Comparison of ENCODE assay signal across 17 cellular contexts in genomic region chr14:24314377-24315193, GRCh38. TPM values are rescaled to one million over a fixed set of nuclear protein-coding genes. Genes with fewer than 3 reads are reported as not detected.
DNase-seq lines count a peak whose midpoint lies in the region; ATAC-seq and TF ChIP-seq lines count a peak whose summit lies in the region.
"Had no signal": no experiment of that assay in that cellular context is flagged by ENCODE, and none has a peak within 500 bp of the region (broad histone marks: within the 10 kb centered on the region; RNA-seq: fewer than 3 reads in every experiment).

No MANE protein-coding gene starts in this region.

- H3K27me3 ChIP-seq in esophagus squamous epithelium (peaks cover 0 to 27% (median 0%) of the 10 kb centered on the region in 4 donors), endodermal cell (ENCODE audit: control insufficient read depth, insufficient read depth, low read length, poor library complexity, severe bottlenecking) (peaks cover 6% of the 10 kb centered on the region)
- H3K27me3 ChIP-seq: brain microvascular endothelial cell had no signal

- H3K9ac ChIP-seq in endodermal cell (ENCODE audit: extremely low read depth, low read length, poor library complexity, severe bottlenecking): no peak overlapping the region

- DNase-seq in activated CD4-positive, alpha-beta T cell treated with anti-CD3 and anti-CD28 coated beads, Interleukin-2, amount 10 ng/mL, durations not matched to agents 7 days and 5 days: no peak
- DNase-seq in activated CD4-positive, alpha-beta T cell treated with anti-CD3 and anti-CD28 coated beads for 1 hour: no peak
- DNase-seq in activated CD4-positive, alpha-beta memory T cell treated with anti-CD3 and anti-CD28 coated beads for 36 hours: no peak
- no peak for DNase-seq in esophagus squamous epithelium (lab: John Stamatoyannopoulos, UW)
- no peak for DNase-seq in endodermal cell
- DNase-seq in occipital lobe (lab: John Stamatoyannopoulos, UW): no peak
- DNase-seq in ecto neural progenitor cell (ENCODE audit: low spot score): no peak
- DNase-seq: brain microvascular endothelial cell, DMS 273 treated with DMSO at 0.1 percent for 48 hours, NCI-H1417 treated with DMSO at 0.1 percent for 48 hours, NCI-H345 had no signal

- WGBS in esophagus squamous epithelium, 2 donors: 12 to 58% methylated on average over 5 of the region's 5 CpGs
- WGBS in endodermal cell (ENCODE audit: insufficient coverage in 1 of 2, insufficient read length in 1 of 2), 2 experiments: 93 to 100% methylated on average over 3 to 5 of the region's 5 CpGs

- H3K36me3 Mint-ChIP-seq in activated CD4-positive, alpha-beta T cell treated with anti-CD3 and anti-CD28 coated beads, Interleukin-2, amount 10 ng/mL, durations not matched to agents 7 days and 5 days (ENCODE audit: low read depth): peaks cover 31% of the 10 kb centered on the region
- peaks cover 10% of the 10 kb centered on the region for H3K36me3 Mint-ChIP-seq in activated CD4-positive, alpha-beta memory T cell treated with anti-CD3 and anti-CD28 coated beads for 36 hours
- H3K36me3 Mint-ChIP-seq in stimulated activated memory B cell treated with anti-CD40 and anti-IgM and Interleukin-4, amounts not matched to agents 10 μg/mL and 1 μg/mL and 100 μg/mL, for 72 hours: peaks cover 4% of the 10 kb centered on the region
- peaks cover 5% of the 10 kb centered on the region for H3K36me3 Mint-ChIP-seq in endodermal cell (ENCODE audit: low read depth)

- POLR2A ChIA-PET in activated CD4-positive, alpha-beta T cell treated with anti-CD3 and anti-CD28 coated beads, Interleukin-2, amount 10 ng/mL, durations not matched to agents 7 days and 5 days (lab: Charles Lee): no interaction called here
- POLR2A ChIA-PET in activated CD4-positive, alpha-beta memory T cell treated with anti-CD3 and anti-CD28 coated beads for 36 hours (lab: Charles Lee): interaction anchor here (0.8 kb wide), 1 partner anchor 122 kb away, joined by 3 read pairs; no protein-coding TSS in a partner anchor

- intact Hi-C loops in activated CD4-positive, alpha-beta memory T cell treated with anti-CD3 and anti-CD28 coated beads for 36 hours (cut with micrococcal nuclease): loop anchor here (5.0 kb wide), 2 partner anchors 118 to 262 kb away; partner anchors contain the start of gene CARMIL3
- intact Hi-C loops in esophagus squamous epithelium (cut with DNase I): no loop called here

- peak overlapping the region; percentile 87 for H3K27ac Mint-ChIP-seq in activated CD4-positive, alpha-beta T cell treated with anti-CD3 and anti-CD28 coated beads, Interleukin-2, amount 10 ng/mL, durations not matched to agents 7 days and 5 days
- H3K27ac Mint-ChIP-seq in activated CD4-positive, alpha-beta memory T cell treated with anti-CD3 and anti-CD28 coated beads for 36 hours: peak overlapping the region; percentile 44
- H3K27ac Mint-ChIP-seq in stimulated activated memory B cell treated with anti-CD40 and anti-IgM and Interleukin-4, amounts not matched to agents 10 μg/mL and 1 μg/mL and 100 μg/mL, for 72 hours: peak overlapping the region; percentile 26
- no peak overlapping the region for H3K27ac Mint-ChIP-seq in endodermal cell
- H3K27ac Mint-ChIP-seq: GM23338 had no signal

- peaks cover 65% of the 10 kb centered on the region for H3K4me1 Mint-ChIP-seq in activated CD4-positive, alpha-beta T cell treated with anti-CD3 and anti-CD28 coated beads, Interleukin-2, amount 10 ng/mL, durations not matched to agents 7 days and 5 days
- peaks cover 60% of the 10 kb centered on the region for H3K4me1 Mint-ChIP-seq in activated CD4-positive, alpha-beta memory T cell treated with anti-CD3 and anti-CD28 coated beads for 36 hours (ENCODE audit: low read depth)
- H3K4me1 Mint-ChIP-seq in stimulated activated memory B cell treated with anti-CD40 and anti-IgM and Interleukin-4, amounts not matched to agents 10 μg/mL and 1 μg/mL and 100 μg/mL, for 72 hours: peaks cover 40% of the 10 kb centered on the region
- H3K4me1 Mint-ChIP-seq in endodermal cell: peaks cover 2% of the 10 kb centered on the region

- H3K4me3 Mint-ChIP-seq in activated CD4-positive, alpha-beta T cell treated with anti-CD3 and anti-CD28 coated beads, Interleukin-2, amount 10 ng/mL, durations not matched to agents 7 days and 5 days: peak overlapping the region; percentile 77
- H3K4me3 Mint-ChIP-seq in activated CD4-positive, alpha-beta memory T cell treated with anti-CD3 and anti-CD28 coated beads for 36 hours: no peak overlapping the region
- no peak overlapping the region for H3K4me3 Mint-ChIP-seq in stimulated activated memory B cell treated with anti-CD40 and anti-IgM and Interleukin-4, amounts not matched to agents 10 μg/mL and 1 μg/mL and 100 μg/mL, for 72 hours
- H3K4me3 Mint-ChIP-seq in endodermal cell: no peak overlapping the region
- H3K4me3 Mint-ChIP-seq: GM23338 had no signal

- CTCF ChIA-PET in activated CD4-positive, alpha-beta T cell treated with anti-CD3 and anti-CD28 coated beads, Interleukin-2, amount 10 ng/mL, durations not matched to agents 7 days and 5 days (lab: Charles Lee): interaction anchor here (1.1 to 9.6 kb wide), 5 partner anchors 13 to 117 kb away, joined by 3 to 136 read pairs (median 6); partner anchors contain the start of genes DHRS1, NOP9 and RIPK3
- CTCF ChIA-PET in activated CD4-positive, alpha-beta memory T cell treated with anti-CD3 and anti-CD28 coated beads for 36 hours (lab: Charles Lee): interaction anchor here (1.3 to 9.9 kb wide), 3 partner anchors 11 to 69 kb away, joined by 4 to 235 read pairs (median 197); partner anchors contain the start of genes ADCY4 and TINF2

- TF ChIP-seq CTCF in esophagus squamous epithelium (IDR thresholded peaks at IDR 0.05): no peak
- TF ChIP-seq CTCF in endodermal cell (conservative IDR thresholded peaks at IDR 0.05): no peak

- H3K9me3 Mint-ChIP-seq in activated CD4-positive, alpha-beta T cell treated with anti-CD3 and anti-CD28 coated beads, Interleukin-2, amount 10 ng/mL, durations not matched to agents 7 days and 5 days: no peaks in the 10 kb centered on the region
- no peaks in the 10 kb centered on the region for H3K9me3 Mint-ChIP-seq in activated CD4-positive, alpha-beta memory T cell treated with anti-CD3 and anti-CD28 coated beads for 36 hours
- no peaks in the 10 kb centered on the region for H3K9me3 Mint-ChIP-seq in stimulated activated memory B cell treated with anti-CD40 and anti-IgM and Interleukin-4, amounts not matched to agents 10 μg/mL and 1 μg/mL and 100 μg/mL, for 72 hours
- no peaks in the 10 kb centered on the region for H3K9me3 Mint-ChIP-seq in endodermal cell
- H3K9me3 Mint-ChIP-seq: GM23338; stimulated activated naive CD8-positive, alpha-beta T cell treated with anti-CD3 and anti-CD28 coated beads, Interleukin-15, Interleukin-2, amounts not matched to agents 100 ng/mL and 50 ng/mL, for 24 hours had no signal

- H3K9me3 ChIP-seq in esophagus squamous epithelium (no peaks in the 10 kb centered on the region), endodermal cell (ENCODE audit: control insufficient read depth, low read length) (no peaks in the 10 kb centered on the region)

- TF ChIP-seq POLR2A in esophagus squamous epithelium (IDR thresholded peaks at IDR 0.05): no peak

- peaks cover 2% of the 10 kb centered on the region for H3K27me3 Mint-ChIP-seq in activated CD4-positive, alpha-beta T cell treated with anti-CD3 and anti-CD28 coated beads, Interleukin-2, amount 10 ng/mL, durations not matched to agents 7 days and 5 days
- H3K27me3 Mint-ChIP-seq in activated CD4-positive, alpha-beta memory T cell treated with anti-CD3 and anti-CD28 coated beads for 36 hours: no peaks in the 10 kb centered on the region
- H3K27me3 Mint-ChIP-seq in stimulated activated memory B cell treated with anti-CD40 and anti-IgM and Interleukin-4, amounts not matched to agents 10 μg/mL and 1 μg/mL and 100 μg/mL, for 72 hours: peaks cover 13% of the 10 kb centered on the region
- peaks cover 50% of the 10 kb centered on the region for H3K27me3 Mint-ChIP-seq in endodermal cell (ENCODE audit: insufficient read depth)
- H3K27me3 Mint-ChIP-seq: stimulated activated naive CD8-positive, alpha-beta T cell treated with anti-CD3 and anti-CD28 coated beads, Interleukin-15, Interleukin-2, amounts not matched to agents 100 ng/mL and 50 ng/mL, for 24 hours had no signal

- no peak for ATAC-seq in stimulated activated memory B cell treated with anti-CD40 and anti-IgM and Interleukin-4, amounts not matched to agents 10 μg/mL and 1 μg/mL and 100 μg/mL, for 72 hours
- ATAC-seq: activated CD4-positive, CD25-positive, alpha-beta regulatory T cell treated with anti-CD3 and anti-CD28 coated beads, Interleukin-2, amount 50 U/mL, for 24 hours; GM23338; sciatic nerve had no signal

- peaks cover 64 to 83% (median 74%) of the 10 kb centered on the region in 3 donors for H3K4me1 ChIP-seq in esophagus squamous epithelium
- H3K4me1 ChIP-seq in endodermal cell (ENCODE audit: control insufficient read depth, insufficient read depth, low read length): no peaks in the 10 kb centered on the region

- peak overlapping the region; percentile 86 to 97 (median 93) for H3K27ac ChIP-seq in esophagus squamous epithelium
- no peak overlapping the region for H3K27ac ChIP-seq in endodermal cell (ENCODE audit: low read depth, low read length)
- H3K27ac ChIP-seq: brain microvascular endothelial cell had no signal

- H3K36me3 ChIP-seq in esophagus squamous epithelium (no peaks in the 10 kb centered on the region), endodermal cell (ENCODE audit: control insufficient read depth, insufficient read depth, low read length) (no peaks in the 10 kb centered on the region)
- H3K36me3 ChIP-seq: brain microvascular endothelial cell had no signal

- H3K4me3 ChIP-seq in esophagus squamous epithelium: peak overlapping the region in 1 of 4 donors; percentile 32
- no peak overlapping the region for H3K4me3 ChIP-seq in endodermal cell (ENCODE audit: low read length)
- H3K4me3 ChIP-seq: GM23338 had no signal

RNA-seq across cellular contexts. Expression of gene LTB4R, which starts 3.3 kb away (rescaled TPM):
- total RNA-seq in activated CD4-positive, alpha-beta T cell treated with anti-CD3 and anti-CD28 coated beads, Interleukin-2, amount 10 ng/mL, durations not matched to agents 7 days and 5 days: 10 to 100 TPM; 26.6 to 28.3 TPM
- 10 to 100 TPM; 15.4 to 16.7 TPM for total RNA-seq in activated CD4-positive, alpha-beta memory T cell treated with anti-CD3 and anti-CD28 coated beads for 36 hours
- 10 to 100 TPM; 47.9 to 99.9 (median 85.4) TPM for total RNA-seq in esophagus squamous epithelium
- 1 to 10 TPM; 6.4 to 6.6 TPM for total RNA-seq in endodermal cell
- polyA plus RNA-seq in endodermal cell (2013, experiment 1 of 2): 5.4 TPM
- 5.0 TPM for polyA plus RNA-seq in endodermal cell (2013, experiment 2 of 2)
- total RNA-seq in occipital lobe: 1.6 TPM

RNA-seq across cellular contexts. Expression of gene LTB4R2, which starts 4.6 kb away (rescaled TPM):
- total RNA-seq in activated CD4-positive, alpha-beta T cell treated with anti-CD3 and anti-CD28 coated beads, Interleukin-2, amount 10 ng/mL, durations not matched to agents 7 days and 5 days: 10 to 100 TPM; 18.6 to 21.7 TPM
- 1 to 10 TPM; 9.4 to 9.6 TPM for total RNA-seq in activated CD4-positive, alpha-beta memory T cell treated with anti-CD3 and anti-CD28 coated beads for 36 hours
- 100 to 1,000 TPM in 3 of 4 donors, 10 to 100 TPM in 1; 66.0 to 169 (median 123) TPM for total RNA-seq in esophagus squamous epithelium
- 1 to 10 TPM; 7.4 to 9.5 TPM for total RNA-seq in endodermal cell
- 5.6 TPM for polyA plus RNA-seq in endodermal cell (2013, experiment 1 of 2)
- polyA plus RNA-seq in endodermal cell (2013, experiment 2 of 2): 4.8 TPM
- 1.4 TPM for total RNA-seq in occipital lobe

RNA-seq across cellular contexts. Expression of gene CIDEB, which starts 6.8 kb away (rescaled TPM):
- total RNA-seq in activated CD4-positive, alpha-beta T cell treated with anti-CD3 and anti-CD28 coated beads, Interleukin-2, amount 10 ng/mL, durations not matched to agents 7 days and 5 days: 10 to 100 TPM; 28.7 to 30.9 TPM
- 10 to 100 TPM; 22.6 to 25.8 TPM for total RNA-seq in activated CD4-positive, alpha-beta memory T cell treated with anti-CD3 and anti-CD28 coated beads for 36 hours
- 10 to 100 TPM; 18.3 to 41.4 (median 30.4) TPM for total RNA-seq in esophagus squamous epithelium
- total RNA-seq in endodermal cell: 1 to 10 TPM in 1 of 2 donors, under 1 TPM in 1; 0.97 to 3.1 TPM
- 0.43 TPM for polyA plus RNA-seq in endodermal cell (2013, experiment 1 of 2)
- polyA plus RNA-seq in endodermal cell (2013, experiment 2 of 2): 0.50 TPM
- total RNA-seq in occipital lobe: 3.4 TPM
- total RNA-seq: A673 had no signal

RNA-seq across cellular contexts. Expression of gene NOP9, which starts 14.9 kb away (rescaled TPM):
- 10 to 100 TPM; 30.8 to 35.2 TPM for total RNA-seq in activated CD4-positive, alpha-beta T cell treated with anti-CD3 and anti-CD28 coated beads, Interleukin-2, amount 10 ng/mL, durations not matched to agents 7 days and 5 days
- total RNA-seq in activated CD4-positive, alpha-beta memory T cell treated with anti-CD3 and anti-CD28 coated beads for 36 hours: 10 to 100 TPM; 30.7 to 30.9 TPM
- total RNA-seq in esophagus squamous epithelium: 10 to 100 TPM; 18.0 to 29.8 (median 25.0) TPM
- total RNA-seq in endodermal cell: 10 to 100 TPM; 31.1 to 32.0 TPM
- polyA plus RNA-seq in endodermal cell (2013, experiment 1 of 2): 22.2 TPM
- 19.9 TPM for polyA plus RNA-seq in endodermal cell (2013, experiment 2 of 2)
- 23.7 TPM for total RNA-seq in occipital lobe

RNA-seq across cellular contexts. Expression of gene DHRS1, which starts 15.0 kb away (rescaled TPM):
- 10 to 100 TPM; 31.7 to 35.0 TPM for total RNA-seq in activated CD4-positive, alpha-beta T cell treated with anti-CD3 and anti-CD28 coated beads, Interleukin-2, amount 10 ng/mL, durations not matched to agents 7 days and 5 days
- 10 to 100 TPM; 14.7 to 14.9 TPM for total RNA-seq in activated CD4-positive, alpha-beta memory T cell treated with anti-CD3 and anti-CD28 coated beads for 36 hours
- total RNA-seq in esophagus squamous epithelium (100 to 1,000 TPM in 2 of 4 donors, 10 to 100 TPM in 2; 81.6 to 164 (median 101) TPM), endodermal cell (10 to 100 TPM; 21.2 to 22.5 TPM), occipital lobe (4.1 TPM)
- 21.2 TPM for polyA plus RNA-seq in endodermal cell (2013, experiment 1 of 2)
- 19.5 TPM for polyA plus RNA-seq in endodermal cell (2013, experiment 2 of 2)
